19 cellular contexts compared by ENCODE assay signal in genomic region chr5:141489841-141490240, GRCh38. TPM values are rescaled to one million over a fixed set of nuclear protein-coding genes. Genes with fewer than 3 reads are reported as not detected.
"Had no signal": no experiment of that assay in that cellular context is flagged by ENCODE, and none has a peak within 500 bp of the region (broad histone marks: within the 10 kb centered on the region; RNA-seq: fewer than 3 reads in every experiment).

No MANE protein-coding gene starts in this region.

- H3K27ac ChIP-seq: gastrocnemius medialis, transverse colon had no signal

- H3K9me3 ChIP-seq: adrenal gland, gastrocnemius medialis, heart right ventricle, right atrium auricular region, transverse colon had no signal

- DNase-seq: activated B cell treated with CpG ODN at 0.5 μM for 24 hours; activated CD4-positive, alpha-beta T cell treated with anti-CD3 and anti-CD28 coated beads for 48 hours; activated CD8-positive, alpha-beta T cell treated with anti-CD3 and anti-CD28 coated beads for 36 hours; activated effector memory CD4-positive, alpha-beta T cell treated with Interleukin-2 at 50 U/mL for 16 hours; activated T-cell treated with anti-CD3 and anti-CD28 coated beads, Interleukin-2, amount 50 U/mL, for 4 hours; cortex of kidney; effector memory CD4-positive, alpha-beta T cell; gastrocnemius medialis; heart right ventricle; occipital lobe; stimulated activated CD4-positive, alpha-beta T cell treated with anti-CD3 and anti-CD28 coated beads, Interleukin-4, amount 100 ng/mL, for 4 hours; stimulated activated CD8-positive, alpha-beta memory T cell treated with anti-CD3 and anti-CD28 coated beads, Interleukin-4, amount 100 ng/mL, for 48 hours; stimulated activated naive CD4-positive, alpha-beta T cell treated with Interleukin-2 at 50 U/mL for 16 hours; T-helper 2 cell; transverse colon had no signal

- H3K4me3 ChIP-seq: gastrocnemius medialis, heart right ventricle, right atrium auricular region, skin epidermis, transverse colon had no signal

- ATAC-seq: activated CD8-positive, alpha-beta T cell treated with anti-CD3 and anti-CD28 coated beads for 36 hours; activated T-cell treated with anti-CD3 and anti-CD28 coated beads, Interleukin-2, amount 50 U/mL, for 4 hours; gastrocnemius medialis; natural killer cell treated with Interleukin-12 subunit alpha and Interleukin-12 subunit beta and Interleukin-15 and Interleukin-18, amount 100 ng/mL, for 72 hours had no signal

- H3K27me3 ChIP-seq: adrenal gland, gastrocnemius medialis, right atrium auricular region had no signal

- H3K36me3 ChIP-seq: adrenal gland, gastrocnemius medialis, transverse colon had no signal

RNA-seq across cellular contexts. Expression of gene PCDHGC5, which starts 1.0 kb away (rescaled TPM):
- total RNA-seq: activated CD8-positive, alpha-beta T cell treated with anti-CD3 and anti-CD28 coated beads for 36 hours; activated T-cell treated with anti-CD3 and anti-CD28 coated beads, Interleukin-2, amount 50 U/mL, for 4 hours had no signal

RNA-seq across cellular contexts. Expression of gene PCDHGC4, which starts 5.0 kb away (rescaled TPM):
- total RNA-seq: activated CD8-positive, alpha-beta T cell treated with anti-CD3 and anti-CD28 coated beads for 36 hours; activated T-cell treated with anti-CD3 and anti-CD28 coated beads, Interleukin-2, amount 50 U/mL, for 4 hours had no signal

RNA-seq across cellular contexts. Expression of gene PCDHGC3, which starts 14.1 kb away (rescaled TPM):
- total RNA-seq: activated CD8-positive, alpha-beta T cell treated with anti-CD3 and anti-CD28 coated beads for 36 hours had no signal

RNA-seq across cellular contexts. Expression of gene PCDHGA12, which starts 59.5 kb away (rescaled TPM):
- total RNA-seq: activated CD8-positive, alpha-beta T cell treated with anti-CD3 and anti-CD28 coated beads for 36 hours had no signal
